1 cellular context compared by ENCODE assay signal in the genomic region with DNA sequence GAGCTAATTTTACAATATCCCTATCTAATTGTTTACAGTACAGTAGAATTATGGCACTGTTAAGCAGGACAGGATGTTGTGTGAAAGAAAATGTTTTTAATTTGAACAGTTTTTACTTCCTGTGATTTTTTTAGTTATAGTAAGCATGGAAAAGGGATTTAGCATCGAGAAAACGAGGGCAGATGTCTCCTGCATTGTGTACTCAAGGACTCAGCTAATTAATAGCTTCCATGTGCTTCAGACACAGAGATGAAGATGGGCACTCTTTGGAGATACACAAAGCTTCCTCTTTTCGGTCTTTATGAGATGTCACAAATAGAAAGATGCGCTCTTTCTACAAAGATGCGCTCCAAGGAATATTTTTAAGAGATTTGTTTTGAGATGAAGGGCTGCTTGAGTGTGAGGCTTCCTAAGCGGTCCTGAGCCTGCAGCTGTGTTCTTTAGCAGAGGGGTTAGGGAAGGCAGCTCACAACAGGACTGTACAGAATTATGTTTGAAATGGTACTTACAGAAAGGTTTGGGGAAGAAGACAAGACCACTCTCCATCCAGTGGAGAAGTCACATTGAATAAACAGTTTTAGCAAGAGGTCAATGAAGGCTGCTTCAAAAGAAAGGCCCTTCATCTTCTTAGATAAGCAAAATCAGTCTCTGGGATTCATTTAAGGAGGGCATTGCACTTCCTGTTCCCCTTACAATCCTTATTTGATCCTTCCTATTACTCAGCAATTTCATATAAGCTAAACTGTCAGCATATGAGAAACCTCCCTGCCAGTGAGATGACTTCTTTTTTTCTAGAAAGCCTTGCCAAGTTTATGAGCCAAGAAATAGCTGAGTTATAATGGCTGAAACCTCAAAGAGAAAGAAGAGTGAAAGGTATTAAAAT.
TF ChIP-seq lines count a peak whose summit lies in the region.

No MANE protein-coding gene starts in this region.

TF ChIP-seq in GM23338, 12 proteins besides CTCF, POLR2A, EP300 and RAD21 (continued from another document):
- TF ChIP-seq ZNF462 (CRISPR knock-in tag; IDR thresholded peaks at IDR 0.05) = no peak
- no peak for TF ChIP-seq CREB1 (CRISPR knock-in tag; IDR thresholded peaks at IDR 0.05; ENCODE audit: low read depth)
- no peak for TF ChIP-seq NANOG (IDR thresholded peaks at IDR 0.05; ENCODE audit: borderline replicate concordance)
- no peak for TF ChIP-seq EZH2phosphoT487 (IDR thresholded peaks at IDR 0.05; ENCODE audit: unreplicated experiment)
TF ChIP-seq in GM23338: peak in this region for 0.
